Comparison of ENCODE assay signal across 12 cellular contexts in the genomic region with DNA sequence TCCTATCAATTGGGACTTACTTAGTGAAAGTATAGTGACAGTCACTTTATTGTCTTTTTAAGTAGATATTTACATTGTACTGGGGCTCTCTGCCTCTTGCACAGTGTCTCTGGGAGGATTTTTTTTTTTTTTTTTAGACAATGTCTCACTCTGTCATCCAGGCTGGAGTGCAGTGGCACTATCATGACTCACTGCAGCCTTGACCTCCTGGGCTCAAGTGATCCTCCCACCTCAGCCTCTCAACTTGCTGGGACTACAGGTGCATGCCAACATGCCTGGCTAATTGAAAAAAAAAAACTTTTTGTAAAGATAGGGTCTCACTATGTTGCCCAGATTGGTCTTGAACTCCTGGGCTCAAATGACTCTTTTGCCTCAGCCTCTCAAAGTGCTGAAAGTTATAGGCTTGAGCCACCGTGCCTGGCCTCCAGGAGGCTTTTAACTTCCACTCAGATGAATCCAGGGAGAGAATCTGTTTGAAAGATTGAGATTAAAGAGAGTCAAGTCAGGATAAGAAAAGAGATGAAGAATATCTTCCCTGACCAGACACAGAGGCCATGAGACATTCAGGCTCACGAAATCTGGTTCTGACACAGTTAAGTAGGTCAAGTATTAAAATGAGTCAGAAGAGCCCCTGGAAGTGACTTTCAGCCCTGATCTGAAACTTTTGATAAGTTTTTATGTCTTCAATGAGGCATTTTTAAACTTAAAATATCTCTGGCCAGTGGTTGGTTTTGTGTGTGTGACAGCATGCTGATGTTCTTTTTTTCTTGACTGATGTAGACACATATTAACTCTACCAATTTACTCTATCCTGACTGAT. TPM values are rescaled to one million over a fixed set of nuclear protein-coding genes. Genes with fewer than 3 reads are reported as not detected.
DNase-seq lines count a peak whose midpoint lies in the region; ATAC-seq and TF ChIP-seq lines count a peak whose summit lies in the region.
"Had no signal": no experiment of that assay in that cellular context is flagged by ENCODE, and none has a peak within 500 bp of the region (broad histone marks: within the 10 kb centered on the region; RNA-seq: fewer than 3 reads in every experiment).

No MANE protein-coding gene starts in this region.

- DNase-seq in natural killer cell treated with Interleukin-12 subunit alpha and Interleukin-12 subunit beta and Interleukin-15 and Interleukin-18, amount 100 ng/mL, for 72 hours (ENCODE audit: low spot score): no peak
- no peak for DNase-seq in natural killer cell
- peak; percentile 21 for DNase-seq in testis
- no peak for DNase-seq in epidermal melanocyte (ENCODE audit: insufficient read length, low spot score)
- DNase-seq in COR-L47 (lab: John Stamatoyannopoulos, UW): no peak
- no peak for DNase-seq in endothelial cell (ENCODE audit: low spot score)
- DNase-seq: activated CD4-positive, CD25-positive, alpha-beta regulatory T cell treated with anti-CD3 and anti-CD28 coated beads, Interleukin-2, amount 50 U/mL, for 72 hours; NCI-H774 had no signal

- H3K27ac ChIP-seq in testis: no peak overlapping the region
- H3K27ac ChIP-seq: HL-60 had no signal

- H3K27me3 ChIP-seq in testis: no peaks in the 10 kb centered on the region

- no peaks in the 10 kb centered on the region for H3K9me3 ChIP-seq in testis

- H3K9me3 Mint-ChIP-seq in natural killer cell treated with Interleukin-12 subunit alpha and Interleukin-12 subunit beta and Interleukin-15 and Interleukin-18, amount 100 ng/mL, for 72 hours: no peaks in the 10 kb centered on the region
- H3K9me3 Mint-ChIP-seq in natural killer cell (no peaks in the 10 kb centered on the region), endothelial cell (ENCODE audit: unreplicated experiment) (no peaks in the 10 kb centered on the region)

- 56 to 60% methylated on average over 2 of the region's 2 CpGs for WGBS in testis, 2 donors

- TF ChIP-seq POLR2A in testis (IDR thresholded peaks at IDR 0.05): no peak

- H3K4me1 Mint-ChIP-seq in natural killer cell treated with Interleukin-12 subunit alpha and Interleukin-12 subunit beta and Interleukin-15 and Interleukin-18, amount 100 ng/mL, for 72 hours (ENCODE audit: low read depth in 2 of 2): peaks cover 6 to 16% of the 10 kb centered on the region in 2 donors
- H3K4me1 Mint-ChIP-seq in natural killer cell: no peaks in the 10 kb centered on the region
- no peaks in the 10 kb centered on the region for H3K4me1 Mint-ChIP-seq in endothelial cell (ENCODE audit: unreplicated experiment)

- H3K36me3 Mint-ChIP-seq in natural killer cell treated with Interleukin-12 subunit alpha and Interleukin-12 subunit beta and Interleukin-15 and Interleukin-18, amount 100 ng/mL, for 72 hours: no peaks in the 10 kb centered on the region
- H3K36me3 Mint-ChIP-seq in natural killer cell (no peaks in the 10 kb centered on the region), endothelial cell (ENCODE audit: low read depth, unreplicated experiment) (no peaks in the 10 kb centered on the region)

- no peaks in the 10 kb centered on the region for H3K4me1 ChIP-seq in testis

- H3K27me3 Mint-ChIP-seq in natural killer cell treated with Interleukin-12 subunit alpha and Interleukin-12 subunit beta and Interleukin-15 and Interleukin-18, amount 100 ng/mL, for 72 hours: peaks cover 0 to 6% of the 10 kb centered on the region in 2 donors
- H3K27me3 Mint-ChIP-seq in natural killer cell (ENCODE audit: low read depth in 2 of 2): no peaks in the 10 kb centered on the region
- peaks cover 2% of the 10 kb centered on the region for H3K27me3 Mint-ChIP-seq in endothelial cell (ENCODE audit: unreplicated experiment)

- peak; percentile 73 to 89 for ATAC-seq in natural killer cell treated with Interleukin-12 subunit alpha and Interleukin-12 subunit beta and Interleukin-15 and Interleukin-18, amount 100 ng/mL, for 72 hours
- ATAC-seq in natural killer cell: no peak
- ATAC-seq in HG02571 (IDR thresholded peaks at IDR 0.05; ENCODE audit: unreplicated experiment): peak; percentile 74
- ATAC-seq in HG03571 (IDR thresholded peaks at IDR 0.05; ENCODE audit: unreplicated experiment): peak; percentile 86

- intact Hi-C loops in natural killer cell (cut with micrococcal nuclease): no loop called here
- intact Hi-C loops in testis (cut with DNase I; ENCODE audit: low total_unique reads): no loop called here

- H3K27ac Mint-ChIP-seq in natural killer cell treated with Interleukin-12 subunit alpha and Interleukin-12 subunit beta and Interleukin-15 and Interleukin-18, amount 100 ng/mL, for 72 hours: peak overlapping the region in 1 of 2 donors; percentile 63
- H3K27ac Mint-ChIP-seq in natural killer cell: no peak overlapping the region
- no peak overlapping the region for H3K27ac Mint-ChIP-seq in endothelial cell (ENCODE audit: unreplicated experiment)

- peak overlapping the region; percentile 63 for H3K4me3 Mint-ChIP-seq in natural killer cell treated with Interleukin-12 subunit alpha and Interleukin-12 subunit beta and Interleukin-15 and Interleukin-18, amount 100 ng/mL, for 72 hours
- H3K4me3 Mint-ChIP-seq in natural killer cell: no peak overlapping the region
- no peak overlapping the region for H3K4me3 Mint-ChIP-seq in endothelial cell (ENCODE audit: unreplicated experiment)

- H3K4me3 ChIP-seq in testis: no peak overlapping the region
- H3K4me3 ChIP-seq: lung had no signal

- H3K36me3 ChIP-seq in testis (ENCODE audit: low read depth, missing control alignments): no peaks in the 10 kb centered on the region

- no peak for TF ChIP-seq CTCF in natural killer cell (IDR thresholded peaks at IDR 0.05)
- TF ChIP-seq CTCF in testis (IDR thresholded peaks at IDR 0.05): no peak
- no peak for TF ChIP-seq CTCF in endothelial cell (IDR thresholded peaks at IDR 0.05; ENCODE audit: unreplicated experiment)

RNA-seq across cellular contexts. Expression of a gene that starts 18.3 kb away (rescaled TPM):
- under 1 TPM in 1 of 2 donors, not detected in 1; 0.28 TPM for total RNA-seq in natural killer cell treated with Interleukin-12 subunit alpha and Interleukin-12 subunit beta and Interleukin-15 and Interleukin-18, amount 100 ng/mL, for 72 hours
- total RNA-seq in natural killer cell: under 1 TPM in 1 of 3 donors, not detected in 2; 0.27 TPM
- total RNA-seq in testis: 1 to 10 TPM; 5.9 to 6.2 TPM
- polyA plus RNA-seq in testis (ENCODE audit: insufficient read depth, low read depth, low replicate concordance): 16.7 TPM
- total RNA-seq in endothelial cell (ENCODE audit: unreplicated experiment): 0.69 TPM

RNA-seq across cellular contexts. Expression of a gene that starts 32.2 kb away (rescaled TPM):
- 1 to 10 TPM; 6.4 to 6.9 TPM for total RNA-seq in natural killer cell treated with Interleukin-12 subunit alpha and Interleukin-12 subunit beta and Interleukin-15 and Interleukin-18, amount 100 ng/mL, for 72 hours
- total RNA-seq in natural killer cell: 1 to 10 TPM; 1.4 to 2.3 (median 1.7) TPM
- total RNA-seq in testis: 100 to 1,000 TPM in 1 of 2 donors, 10 to 100 TPM in 1; 50.5 to 123 TPM
- 279 TPM for polyA plus RNA-seq in testis (ENCODE audit: insufficient read depth, low read depth, low replicate concordance)
- total RNA-seq in endothelial cell (ENCODE audit: unreplicated experiment): 11.3 TPM

RNA-seq across cellular contexts. Expression of a gene that starts 32.2 kb away (rescaled TPM):
- 10 to 100 TPM; 17.5 to 37.7 TPM for total RNA-seq in natural killer cell treated with Interleukin-12 subunit alpha and Interleukin-12 subunit beta and Interleukin-15 and Interleukin-18, amount 100 ng/mL, for 72 hours
- 10 to 100 TPM; 12.8 to 21.9 (median 18.5) TPM for total RNA-seq in natural killer cell
- 10 to 100 TPM; 36.8 to 74.2 TPM for total RNA-seq in testis
- polyA plus RNA-seq in testis (ENCODE audit: insufficient read depth, low read depth, low replicate concordance): 63.7 TPM
- total RNA-seq in endothelial cell (ENCODE audit: unreplicated experiment): 27.0 TPM

Comparison
In these comparisons a context has a peak if more than half of its experiments do, and no peak if none do; other contexts are left out.
1. ATAC-seq: peak in natural killer cell treated with Interleukin-12 subunit alpha and Interleukin-12 subunit beta and Interleukin-15 and Interleukin-18, amount 100 ng/mL, for 72 hours (2 of 2), HG02571 (single experiment) and HG03571 (single experiment); none in natural killer cell (0 of 3).